8 cellular contexts compared by ENCODE assay signal in the genomic region with DNA sequence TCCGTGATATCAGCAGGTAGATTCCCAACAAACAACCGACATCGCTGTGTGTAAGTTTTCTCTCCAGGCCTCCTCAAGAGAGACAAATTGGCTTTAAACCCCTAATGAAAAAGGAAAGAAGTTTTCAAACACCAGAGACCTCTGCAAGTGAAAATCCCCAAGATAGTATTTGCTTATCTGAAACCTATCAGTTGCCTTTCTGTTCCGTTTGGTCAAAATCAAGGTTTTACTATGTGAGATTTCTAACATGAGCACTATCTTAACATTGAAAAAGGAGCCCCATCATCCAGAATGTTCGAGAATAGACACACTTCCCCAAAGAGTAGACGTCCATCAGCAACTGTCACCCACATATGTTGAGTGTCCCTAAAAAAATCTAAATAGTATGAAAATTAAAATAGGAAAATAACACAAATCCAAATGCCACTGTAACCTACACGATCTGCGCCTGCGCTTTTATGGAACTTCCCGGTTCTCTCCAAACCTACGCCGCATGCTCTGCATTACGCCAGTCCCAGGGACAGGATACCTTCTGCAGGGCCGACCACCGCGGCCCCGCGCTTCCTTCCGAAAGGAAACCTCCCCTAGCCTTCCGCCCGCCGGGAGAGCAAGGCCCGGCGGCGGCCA. TPM values are rescaled to one million over a fixed set of nuclear protein-coding genes. Genes with fewer than 3 reads are reported as not detected.
DNase-seq lines count a peak whose midpoint lies in the region; ATAC-seq and TF ChIP-seq lines count a peak whose summit lies in the region.

No MANE protein-coding gene starts in this region.

- no peak for DNase-seq in activated naive CD4-positive, alpha-beta T cell treated with Interleukin-2 at 50 U/mL for 16 hours
- no peak for DNase-seq in body of pancreas
- DNase-seq in memory B cell (ENCODE audit: low spot score in 2 of 2): no peak
- no peak for DNase-seq in GM03348 (ENCODE audit: low spot score)
- no peak for DNase-seq in effector CD4-positive, alpha-beta T cell

- TF ChIP-seq POLR2A in body of pancreas (IDR thresholded peaks at IDR 0.05): peak in 2 of 3 donors; percentile 23 to 28

- H3K27me3 ChIP-seq in body of pancreas: no peaks in the 10 kb centered on the region

- H3K4me1 Mint-ChIP-seq in activated naive CD4-positive, alpha-beta T cell treated with anti-CD3 and anti-CD28 coated beads, Interleukin-2, amount 50 U/mL, for 24 hours: peaks cover 60% of the 10 kb centered on the region
- peaks cover 29% of the 10 kb centered on the region for H3K4me1 Mint-ChIP-seq in memory B cell

- peak overlapping the region; percentile 95 for H3K4me3 Mint-ChIP-seq in activated naive CD4-positive, alpha-beta T cell treated with anti-CD3 and anti-CD28 coated beads, Interleukin-2, amount 50 U/mL, for 24 hours
- peak overlapping the region; percentile 95 for H3K4me3 Mint-ChIP-seq in memory B cell

- H3K9me3 ChIP-seq in body of pancreas: no peaks in the 10 kb centered on the region

- no peak for TF ChIP-seq CTCF in body of pancreas (IDR thresholded peaks at IDR 0.05)

- H3K4me3 ChIP-seq in body of pancreas: peak overlapping the region; percentile 95 to 99
- peak overlapping the region; percentile 100 for H3K4me3 ChIP-seq in urinary bladder (ENCODE audit: low read depth, low read length)

- ATAC-seq in body of pancreas (no peak), memory B cell (ENCODE audit: low read depth) (no peak), HG03135 (IDR thresholded peaks at IDR 0.05; ENCODE audit: unreplicated experiment) (no peak)

- H3K36me3 Mint-ChIP-seq in activated naive CD4-positive, alpha-beta T cell treated with anti-CD3 and anti-CD28 coated beads, Interleukin-2, amount 50 U/mL, for 24 hours: peaks cover 42% of the 10 kb centered on the region
- peaks cover 44% of the 10 kb centered on the region for H3K36me3 Mint-ChIP-seq in memory B cell

- 0 to 1% methylated on average over 24 to 25 of the region's 25 CpGs for WGBS in body of pancreas, 2 donors
- under 1% methylated on average over 25 of the region's 25 CpGs for WGBS in urinary bladder

- no peaks in the 10 kb centered on the region for H3K27me3 Mint-ChIP-seq in activated naive CD4-positive, alpha-beta T cell treated with anti-CD3 and anti-CD28 coated beads, Interleukin-2, amount 50 U/mL, for 24 hours
- H3K27me3 Mint-ChIP-seq in memory B cell: no peaks in the 10 kb centered on the region

- peak overlapping the region; percentile 75 for H3K27ac Mint-ChIP-seq in activated naive CD4-positive, alpha-beta T cell treated with anti-CD3 and anti-CD28 coated beads, Interleukin-2, amount 50 U/mL, for 24 hours
- H3K27ac Mint-ChIP-seq in memory B cell: peak overlapping the region; percentile 95

- H3K36me3 ChIP-seq in body of pancreas (replicated peaks in 1 of 2; ENCODE audit: insufficient read depth in 1 of 2, low read depth in 2 of 2) (peaks cover 22 to 29% of the 10 kb centered on the region in 2 donors), urinary bladder (ENCODE audit: insufficient read depth) (peaks cover 11% of the 10 kb centered on the region)

- peaks cover 38% of the 10 kb centered on the region for H3K4me1 ChIP-seq in body of pancreas
- peaks cover 2% of the 10 kb centered on the region for H3K4me1 ChIP-seq in urinary bladder (ENCODE audit: insufficient read depth)

- no peaks in the 10 kb centered on the region for H3K9me3 Mint-ChIP-seq in activated naive CD4-positive, alpha-beta T cell treated with anti-CD3 and anti-CD28 coated beads, Interleukin-2, amount 50 U/mL, for 24 hours
- no peaks in the 10 kb centered on the region for H3K9me3 Mint-ChIP-seq in memory B cell

- H3K27ac ChIP-seq in body of pancreas (peak overlapping the region; percentile 97 to 99 (median 98)), urinary bladder (ENCODE audit: low read depth) (no peak overlapping the region)

- intact Hi-C loops in body of pancreas (cut with DNase I): no loop called here

RNA-seq across cellular contexts. Expression of gene SFPQ, which starts 1.4 kb away (rescaled TPM):
- total RNA-seq in body of pancreas: 100 to 1,000 TPM; 163 to 170 TPM
- 293 TPM for total RNA-seq in urinary bladder
- 134 TPM for polyA plus RNA-seq in urinary bladder
